8 cellular contexts compared by ENCODE assay signal in the genomic region with DNA sequence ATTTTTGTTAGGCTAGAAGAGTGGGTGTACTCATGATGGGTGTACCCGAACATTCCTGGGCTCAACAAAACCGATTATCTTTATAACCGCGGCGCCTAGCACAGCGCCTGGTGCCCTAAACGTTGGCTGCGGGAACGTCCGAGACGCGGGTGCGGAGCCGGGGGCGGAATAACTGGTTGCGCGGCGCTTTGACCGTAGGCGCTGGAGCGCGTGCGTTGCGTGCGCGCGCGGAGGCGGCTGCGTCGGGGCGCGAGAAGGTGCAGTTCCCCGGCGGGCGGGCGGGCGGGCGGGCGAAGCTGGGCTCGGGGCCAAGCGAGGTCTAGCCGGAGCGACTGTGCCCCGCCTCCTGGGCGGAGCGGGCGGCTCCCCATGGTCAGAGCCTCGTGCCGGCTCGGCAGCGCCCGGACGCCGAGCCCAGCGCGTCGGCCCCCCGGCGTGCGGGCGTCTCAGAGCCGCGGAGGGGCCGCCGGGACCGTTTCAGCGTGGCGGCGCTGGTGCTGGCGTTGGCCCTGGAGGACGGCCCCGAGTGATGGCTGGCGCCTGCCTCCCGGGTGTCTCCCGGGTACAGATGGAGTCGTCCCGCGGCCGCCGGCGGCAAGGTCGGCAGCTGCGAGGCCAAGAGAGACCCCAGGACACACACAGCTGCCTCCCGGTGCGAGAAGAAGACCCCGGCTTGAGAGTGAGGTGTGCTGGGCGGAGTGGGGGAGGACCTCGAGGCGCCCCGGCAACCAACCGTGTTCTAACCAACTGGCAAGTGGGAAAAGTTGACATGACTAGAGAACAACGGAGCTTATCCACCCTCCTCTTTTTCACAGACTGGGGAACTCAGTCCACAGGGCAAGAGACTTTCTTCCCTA. TPM values are rescaled to one million over a fixed set of nuclear protein-coding genes. Genes with fewer than 3 reads are reported as not detected.
DNase-seq lines count a peak whose midpoint lies in the region; ATAC-seq and TF ChIP-seq lines count a peak whose summit lies in the region.

Gene PLAAT1, plus strand, starts transcription at position 373 of the 857 bp plus-strand sequence. CDS start 14,429 bp downstream, outside the sequence.

- no peaks in the 10 kb centered on the region for H3K9me3 ChIP-seq in esophagus (ENCODE audit: control insufficient read depth in 2 of 2, insufficient read depth in 1 of 2, low read depth in 1 of 2, low read length in 1 of 2)
- no peaks in the 10 kb centered on the region for H3K9me3 ChIP-seq in thyroid gland
- no peaks in the 10 kb centered on the region for H3K9me3 ChIP-seq in effector memory CD4-positive, alpha-beta T cell (ENCODE audit: control insufficient read depth, low read length)

- H3K27me3 ChIP-seq in esophagus (ENCODE audit: control insufficient read depth in 1 of 2, insufficient read depth in 2 of 2, low read length in 2 of 2) (no peaks in the 10 kb centered on the region), thyroid gland (no peaks in the 10 kb centered on the region)
- H3K27me3 ChIP-seq in effector memory CD4-positive, alpha-beta T cell (replicated peaks; ENCODE audit: control insufficient read depth, insufficient read depth, low read length, poor library complexity, severe bottlenecking): peaks cover 8% of the 10 kb centered on the region

- H3K4me3 ChIP-seq in esophagus (ENCODE audit: low read depth in 1 of 2, low read length in 2 of 2): peak within 1 kb of the TSS; percentile 60 to 66
- H3K4me3 ChIP-seq in thyroid gland (replicated peaks in 1 of 3): peak within 1 kb of the TSS in 2 of 3 donors; percentile 48 to 52
- H3K4me3 ChIP-seq in effector memory CD4-positive, alpha-beta T cell (ENCODE audit: insufficient read depth, low read depth, low read length, poor library complexity, severe bottlenecking): no peak within 1 kb of the TSS

- H3K4me1 ChIP-seq in esophagus (ENCODE audit: control insufficient read depth in 2 of 2, insufficient read depth in 2 of 2, low read length in 1 of 2): no peaks in the 10 kb centered on the region
- peaks cover 0 to 4% of the 10 kb centered on the region in 2 donors for H3K4me1 ChIP-seq in thyroid gland
- H3K4me1 ChIP-seq in effector memory CD4-positive, alpha-beta T cell (ENCODE audit: control insufficient read depth, insufficient read depth, low read length, poor library complexity, severe bottlenecking): no peaks in the 10 kb centered on the region

- DNase-seq in DMS53 treated with DMSO at 0.1 percent for 48 hours (lab: John Stamatoyannopoulos, UW; ENCODE audit: unreplicated experiment) (peak; percentile 74), NCI-H1105 (lab: John Stamatoyannopoulos, UW) (peak; percentile 90), SKM-1 treated with dmso at 0.1 percent for 144 hours (lab: John Stamatoyannopoulos, UW; ENCODE audit: unreplicated experiment) (peak; percentile 77), mucosa of gallbladder (ENCODE audit: low spot score) (peak; percentile 62), thyroid gland (peak; percentile 85 to 88)
- no peak for DNase-seq in effector memory CD4-positive, alpha-beta T cell

- TF ChIP-seq POLR2A in thyroid gland (IDR thresholded peaks at IDR 0.05): peak in 1 of 2 donors; percentile 26

- WGBS in esophagus, 2 donors: 2% methylated on average over 87 to 93 of the region's 93 CpGs
- 1 to 4% methylated on average over 23 to 27 of the region's 93 CpGs for WGBS in thyroid gland, 2 donors

- H3K27ac ChIP-seq in esophagus (ENCODE audit: low read depth in 2 of 2, low read length in 1 of 2) (peak within 1 kb of the TSS; percentile 5 to 43), thyroid gland (peak within 1 kb of the TSS; percentile 41 to 65 (median 50))
- H3K27ac ChIP-seq in effector memory CD4-positive, alpha-beta T cell (ENCODE audit: insufficient read depth, low read length, poor library complexity, severe bottlenecking): no peak within 1 kb of the TSS

- TF ChIP-seq CTCF in thyroid gland (IDR thresholded peaks at IDR 0.05): no peak

- ATAC-seq in GM21515 (IDR thresholded peaks at IDR 0.05; ENCODE audit: unreplicated experiment): peak; percentile 87

- intact Hi-C loops in thyroid gland (cut with DNase I): no loop called here

- no peaks in the 10 kb centered on the region for H3K36me3 ChIP-seq in esophagus (ENCODE audit: control insufficient read depth in 2 of 2, insufficient read depth in 2 of 2, low read length in 1 of 2)
- H3K36me3 ChIP-seq in thyroid gland: no peaks in the 10 kb centered on the region
- H3K36me3 ChIP-seq in effector memory CD4-positive, alpha-beta T cell (ENCODE audit: control insufficient read depth, insufficient read depth, low read length): no peaks in the 10 kb centered on the region

RNA-seq across cellular contexts. Expression of gene PLAAT1, which starts in this region (rescaled TPM):
- 1 to 10 TPM; 3.6 to 6.3 TPM for polyA plus RNA-seq in esophagus
- total RNA-seq in mucosa of gallbladder: 0.58 TPM
- total RNA-seq in thyroid gland: 10 to 100 TPM in 3 of 4 donors, 1 to 10 TPM in 1; 5.9 to 15.0 (median 10.6) TPM

Comparison
In these comparisons a context has a peak if more than half of its experiments do, and no peak if none do; other contexts are left out.
1. Peak in DNase-seq in mucosa of gallbladder; RNA of the gene not detected or under 1 TPM.
2. DNase-seq: peak in DMS53 treated with DMSO at 0.1 percent for 48 hours (single experiment), NCI-H1105 (single experiment), SKM-1 treated with dmso at 0.1 percent for 144 hours (single experiment) and thyroid gland (2 of 2); none in effector memory CD4-positive, alpha-beta T cell (0 of 3).